Comparison of ENCODE assay signal across 15 cellular contexts in the genomic region with DNA sequence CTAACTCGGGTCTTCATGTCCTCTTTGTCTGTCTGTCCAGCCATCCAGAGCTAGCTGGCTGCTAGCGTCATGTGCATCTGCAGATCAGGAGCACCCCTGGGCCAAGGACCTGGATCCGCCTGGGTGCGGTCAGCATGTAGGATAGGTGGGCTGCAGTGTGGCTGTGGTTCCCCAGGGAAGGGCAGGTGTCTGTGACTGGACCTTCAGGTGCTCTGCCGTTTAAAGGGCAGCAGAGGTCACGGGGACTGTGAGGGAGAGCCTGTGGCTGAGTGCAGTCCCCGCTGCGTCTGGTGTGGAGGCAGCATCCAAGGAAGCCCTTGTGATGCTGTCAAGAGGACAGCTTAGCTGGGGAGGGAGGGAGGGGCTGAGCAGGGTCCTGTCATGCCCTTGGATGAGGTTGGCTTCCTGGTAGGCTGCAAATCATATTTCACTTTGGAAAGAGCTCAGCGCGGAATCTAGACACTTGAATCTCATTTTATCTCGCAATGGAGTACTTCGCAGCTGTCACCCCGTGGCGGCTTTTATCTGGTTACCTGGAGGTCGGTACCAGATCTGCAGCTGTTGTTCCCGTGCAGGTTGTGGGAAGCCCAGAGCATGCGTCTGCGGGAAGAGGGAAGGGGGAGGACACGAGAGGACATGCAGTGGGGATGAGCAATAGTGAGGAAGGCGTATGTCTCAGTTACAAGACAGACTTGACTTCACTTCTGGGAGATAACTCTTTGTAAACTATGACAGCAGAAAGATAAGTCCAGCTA. TPM values are rescaled to one million over a fixed set of nuclear protein-coding genes. Genes with fewer than 3 reads are reported as not detected.
A peak's percentile ranks its signal among the peaks of the same experiment; 100 is the strongest.
DNase-seq lines count a peak whose midpoint lies in the region; ATAC-seq, FAIRE-seq and TF ChIP-seq lines count a peak whose summit lies in the region.
"Had no signal": no experiment of that assay in that cellular context is flagged by ENCODE, and none has a peak within 500 bp of the region (broad histone marks: within the 10 kb centered on the region; RNA-seq: fewer than 3 reads in every experiment).

No MANE protein-coding gene starts in this region.

- peaks cover 10 to 14% of the 10 kb centered on the region in 2 donors for H3K9me3 Mint-ChIP-seq in stimulated activated naive CD8-positive, alpha-beta T cell treated with anti-CD3 and anti-CD28 coated beads, Interleukin-15, amount 100 ng/mL, for 72 hours

- H3K4me1 Mint-ChIP-seq in stimulated activated naive CD8-positive, alpha-beta T cell treated with anti-CD3 and anti-CD28 coated beads, Interleukin-15, amount 100 ng/mL, for 72 hours, result peaks cover 25% of the 10 kb centered on the region

- no peak overlapping the region for H3K4me3 Mint-ChIP-seq in stimulated activated naive CD8-positive, alpha-beta T cell treated with anti-CD3 and anti-CD28 coated beads, Interleukin-15, amount 100 ng/mL, for 72 hours
- H3K4me3 Mint-ChIP-seq: stimulated activated naive B cell treated with anti-CD40 and anti-IgM and Interleukin-4, amounts not matched to agents 10 μg/mL and 1 μg/mL and 100 μg/mL, for 72 hours had no signal

- peak; percentile 32 for ATAC-seq in stimulated activated naive CD8-positive, alpha-beta T cell treated with anti-CD3 and anti-CD28 coated beads, Interleukin-15, amount 100 ng/mL, for 72 hours
- ATAC-seq in stimulated activated naive CD8-positive, alpha-beta T cell treated with anti-CD3 and anti-CD28 coated beads, Interleukin-15, Interleukin-2, amounts not matched to agents 100 U/mL and 50 U/mL, for 24 hours, result no peak
- peak; percentile 91 for ATAC-seq in foreskin keratinocyte
- ATAC-seq in omental fat pad (ENCODE audit: low FRiP score), result no peak
- ATAC-seq: stimulated activated naive B cell treated with anti-CD40 and anti-IgM and Interleukin-4, amounts not matched to agents 10 μg/mL and 1 μg/mL and 100 μg/mL, for 72 hours had no signal

- no peak overlapping the region for H3K27ac ChIP-seq in foreskin keratinocyte
- peak overlapping the region; percentile 52 for H3K27ac ChIP-seq in vagina

- no peaks in the 10 kb centered on the region for H3K9me3 ChIP-seq in vagina
- H3K9me3 ChIP-seq: mucosa of descending colon had no signal

- H3K27ac Mint-ChIP-seq in stimulated activated naive CD8-positive, alpha-beta T cell treated with anti-CD3 and anti-CD28 coated beads, Interleukin-15, amount 100 ng/mL, for 72 hours, result no peak overlapping the region
- H3K27ac Mint-ChIP-seq: stimulated activated naive B cell treated with anti-CD40 and anti-IgM and Interleukin-4, amounts not matched to agents 10 μg/mL and 1 μg/mL and 100 μg/mL, for 72 hours had no signal

- DNase-seq in stimulated activated naive CD8-positive, alpha-beta T cell treated with anti-CD3 and anti-CD28 coated beads, Interleukin-15, amount 100 ng/mL, for 72 hours, result no peak
- no peak for DNase-seq in stimulated activated naive CD8-positive, alpha-beta T cell treated with anti-CD3 and anti-CD28 coated beads, Interleukin-15, Interleukin-2, amounts not matched to agents 100 U/mL and 50 U/mL, for 24 hours
- DNase-seq in NCI-H345 (lab: John Stamatoyannopoulos, UW) (peak; percentile 75), foreskin keratinocyte (peak; percentile 69 to 79), vagina (ENCODE audit: extremely low spot score in 2 of 2) (no peak), omental fat pad (ENCODE audit: low spot score) (no peak), putamen (ENCODE audit: low spot score) (no peak), GM19239 (ENCODE audit: insufficient read length, low spot score) (no peak)
- DNase-seq: activated CD4-positive, alpha-beta T cell treated with anti-CD3 and anti-CD28 coated beads, Interleukin-2, amount 50 U/mL, for 1 hour; AML-193; NCI-H1048; stimulated activated CD4-positive, alpha-beta T cell treated with anti-CD3 and anti-CD28 coated beads, Interleukin-4, amount 100 ng/mL, for 4 hours; stimulated activated naive B cell treated with anti-CD40 and anti-IgM and Interleukin-4, amounts not matched to agents 10 μg/mL and 1 μg/mL and 100 μg/mL, for 72 hours had no signal

- no peaks in the 10 kb centered on the region for H3K36me3 ChIP-seq in vagina

- H3K27me3 ChIP-seq in foreskin keratinocyte (no peaks in the 10 kb centered on the region), vagina (no peaks in the 10 kb centered on the region)

- H3K4me1 ChIP-seq in foreskin keratinocyte (peaks cover 8% of the 10 kb centered on the region), vagina (peaks cover 50% of the 10 kb centered on the region)

- intact Hi-C loops in vagina (cut with DNase I), result no loop called here

- peaks cover 35% of the 10 kb centered on the region for H3K27me3 Mint-ChIP-seq in stimulated activated naive CD8-positive, alpha-beta T cell treated with anti-CD3 and anti-CD28 coated beads, Interleukin-15, amount 100 ng/mL, for 72 hours

- TF ChIP-seq CTCF in foreskin keratinocyte (conservative IDR thresholded peaks at IDR 0.05), result peak; percentile 25
- no peak for TF ChIP-seq CTCF in vagina (IDR thresholded peaks at IDR 0.05)
- TF ChIP-seq CTCF in omental fat pad (IDR thresholded peaks at IDR 0.05), result no peak

- no peak for FAIRE-seq in GM19239 (lab: Jason Lieb, UNC)
- FAIRE-seq: RCC 7860 had no signal

- H3K4me3 ChIP-seq in vagina, result no peak overlapping the region
- H3K4me3 ChIP-seq: mucosa of descending colon had no signal

- no peak for TF ChIP-seq POLR2A in vagina (IDR thresholded peaks at IDR 0.05)

RNA-seq across cellular contexts. Expression of gene RALB, which starts 5.9 kb away (rescaled TPM):
- total RNA-seq in foreskin keratinocyte, result 49.4 and 57.4 TPM in 2 replicates
- 44.7 and 47.8 TPM in 2 replicates for polyA plus RNA-seq in foreskin keratinocyte
- 44.0 TPM for total RNA-seq in vagina
- total RNA-seq in omental fat pad, result 10 to 100 TPM; 41.5 to 74.2 (median 51.4) TPM

RNA-seq across cellular contexts. Expression of gene TMEM185B, which starts 23.5 kb away (rescaled TPM):
- 18.3 and 18.6 TPM in 2 replicates for total RNA-seq in foreskin keratinocyte
- 10.7 and 11.4 TPM in 2 replicates for polyA plus RNA-seq in foreskin keratinocyte
- 29.5 TPM for total RNA-seq in vagina
- total RNA-seq in omental fat pad, result 10 to 100 TPM; 21.5 to 31.7 (median 25.1) TPM

Comparison
In these comparisons a context has a peak if more than half of its experiments do, and no peak if none do; other contexts are left out.
1. ATAC-seq: peak in stimulated activated naive CD8-positive, alpha-beta T cell treated with anti-CD3 and anti-CD28 coated beads, Interleukin-15, amount 100 ng/mL, for 72 hours (single experiment) and foreskin keratinocyte (single experiment); none in stimulated activated naive CD8-positive, alpha-beta T cell treated with anti-CD3 and anti-CD28 coated beads, Interleukin-15, Interleukin-2, amounts not matched to agents 100 U/mL and 50 U/mL, for 24 hours (single experiment) and omental fat pad (single experiment).
2. DNase-seq: peak in NCI-H345 (single experiment) and foreskin keratinocyte (2 of 2); none in stimulated activated naive CD8-positive, alpha-beta T cell treated with anti-CD3 and anti-CD28 coated beads, Interleukin-15, amount 100 ng/mL, for 72 hours (0 of 2), stimulated activated naive CD8-positive, alpha-beta T cell treated with anti-CD3 and anti-CD28 coated beads, Interleukin-15, Interleukin-2, amounts not matched to agents 100 U/mL and 50 U/mL, for 24 hours (single experiment), vagina (0 of 2), omental fat pad (single experiment), putamen (single experiment) and GM19239 (single experiment).